In the genomic region with DNA sequence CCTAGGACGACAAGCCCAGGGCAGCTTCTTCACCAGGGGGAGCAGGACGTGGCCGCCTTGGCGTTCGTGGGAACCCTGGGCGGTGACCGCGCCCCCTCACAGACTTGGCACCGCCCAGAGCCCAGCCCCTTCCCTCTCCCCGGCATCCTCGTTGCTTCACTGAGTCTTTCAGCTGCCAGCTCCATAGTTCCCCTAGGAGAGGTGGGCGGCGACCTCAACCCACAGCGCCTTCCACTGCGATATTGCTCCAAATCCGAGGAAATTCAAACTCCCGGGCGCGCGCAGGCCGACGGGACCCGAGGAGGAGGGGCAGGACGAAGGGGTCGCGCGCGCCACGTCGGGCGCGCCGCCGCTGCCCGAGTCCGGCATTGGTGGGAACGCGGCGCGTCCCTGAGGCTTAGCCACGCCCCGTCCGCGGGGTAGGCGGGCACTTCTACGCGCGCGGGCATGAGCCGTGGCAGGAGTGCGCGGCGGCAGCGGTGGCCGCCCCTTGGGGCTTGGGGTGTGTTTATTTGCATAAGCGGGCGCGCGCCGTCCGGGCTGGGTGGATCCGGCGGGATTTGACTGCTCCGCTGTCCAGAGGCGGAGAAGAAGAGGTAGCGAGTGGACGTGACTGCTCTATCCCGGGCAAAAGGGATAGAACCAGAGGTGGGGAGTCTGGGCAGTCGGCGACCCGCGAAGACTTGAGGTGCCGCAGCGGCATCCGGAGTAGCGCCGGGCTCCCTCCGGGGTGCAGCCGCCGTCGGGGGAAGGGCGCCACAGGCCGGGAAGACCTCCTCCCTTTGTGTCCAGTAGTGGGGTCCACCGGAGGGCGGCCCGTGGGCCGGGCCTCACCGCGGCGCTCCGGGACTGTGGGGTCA, we compare ENCODE assay signal across 8 cellular contexts. TPM values are rescaled to one million over a fixed set of nuclear protein-coding genes. Genes with fewer than 3 reads are reported as not detected.
DNase-seq lines count a peak whose midpoint lies in the region; ATAC-seq and TF ChIP-seq lines count a peak whose summit lies in the region.

A gene with protein sequence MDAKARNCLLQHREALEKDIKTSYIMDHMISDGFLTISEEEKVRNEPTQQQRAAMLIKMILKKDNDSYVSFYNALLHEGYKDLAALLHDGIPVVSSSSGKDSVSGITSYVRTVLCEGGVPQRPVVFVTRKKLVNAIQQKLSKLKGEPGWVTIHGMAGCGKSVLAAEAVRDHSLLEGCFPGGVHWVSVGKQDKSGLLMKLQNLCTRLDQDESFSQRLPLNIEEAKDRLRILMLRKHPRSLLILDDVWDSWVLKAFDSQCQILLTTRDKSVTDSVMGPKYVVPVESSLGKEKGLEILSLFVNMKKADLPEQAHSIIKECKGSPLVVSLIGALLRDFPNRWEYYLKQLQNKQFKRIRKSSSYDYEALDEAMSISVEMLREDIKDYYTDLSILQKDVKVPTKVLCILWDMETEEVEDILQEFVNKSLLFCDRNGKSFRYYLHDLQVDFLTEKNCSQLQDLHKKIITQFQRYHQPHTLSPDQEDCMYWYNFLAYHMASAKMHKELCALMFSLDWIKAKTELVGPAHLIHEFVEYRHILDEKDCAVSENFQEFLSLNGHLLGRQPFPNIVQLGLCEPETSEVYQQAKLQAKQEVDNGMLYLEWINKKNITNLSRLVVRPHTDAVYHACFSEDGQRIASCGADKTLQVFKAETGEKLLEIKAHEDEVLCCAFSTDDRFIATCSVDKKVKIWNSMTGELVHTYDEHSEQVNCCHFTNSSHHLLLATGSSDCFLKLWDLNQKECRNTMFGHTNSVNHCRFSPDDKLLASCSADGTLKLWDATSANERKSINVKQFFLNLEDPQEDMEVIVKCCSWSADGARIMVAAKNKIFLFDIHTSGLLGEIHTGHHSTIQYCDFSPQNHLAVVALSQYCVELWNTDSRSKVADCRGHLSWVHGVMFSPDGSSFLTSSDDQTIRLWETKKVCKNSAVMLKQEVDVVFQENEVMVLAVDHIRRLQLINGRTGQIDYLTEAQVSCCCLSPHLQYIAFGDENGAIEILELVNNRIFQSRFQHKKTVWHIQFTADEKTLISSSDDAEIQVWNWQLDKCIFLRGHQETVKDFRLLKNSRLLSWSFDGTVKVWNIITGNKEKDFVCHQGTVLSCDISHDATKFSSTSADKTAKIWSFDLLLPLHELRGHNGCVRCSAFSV (N-terminal part only) (plus strand): TSS at position 579 of the 860 bp plus-strand sequence. CDS start 3,070 bp downstream, outside the sequence.
Gene IKBIP, minus strand, starts transcription at position 77 of the 860 bp plus-strand sequence. CDS start 87 bp downstream, outside the sequence.

- BruUV-seq in IMR-90 (replicated peaks; lab: Mats Ljungman, UMichigan) (no TSS peak), OCI-LY7 (replicated peaks; lab: Mats Ljungman, UMichigan) (no TSS peak)

- peak within 1 kb of the TSS; percentile 98 for H2AK9ac ChIP-seq in IMR-90 (replicated peaks; ENCODE audit: low read depth, low read length, poor library complexity)

- peak within 1 kb of the TSS; percentile 94 for H3K9ac ChIP-seq in IMR-90 (ENCODE audit: low read depth, low read length)

- no peak for TF ChIP-seq CTCF in IMR-90 (conservative IDR thresholded peaks at IDR 0.05; ENCODE audit: low read depth, low read length)
- TF ChIP-seq CTCF in OCI-LY7 (conservative IDR thresholded peaks at IDR 0.05; ENCODE audit: low read length): no peak

- peak within 1 kb of the TSS; percentile 94 for H3K56ac ChIP-seq in IMR-90 (ENCODE audit: extremely low read depth, insufficient read depth, low read length)

- H3K9me3 ChIP-seq in IMR-90 (ENCODE audit: control insufficient read depth, insufficient read depth, low read length) (no peaks in the 10 kb centered on the region), OCI-LY7 (ENCODE audit: low read length) (peaks cover 6% of the 10 kb centered on the region; the same call in 1 of the 2 replicates)

- no peaks in the 10 kb centered on the region; the same call in 1 of the 2 replicates for H3K4me1 ChIP-seq in IMR-90 (ENCODE audit: control insufficient read depth, insufficient read depth, low read length)
- peaks cover 31% of the 10 kb centered on the region for H3K4me1 ChIP-seq in OCI-LY7 (ENCODE audit: insufficient read depth, low read length, poor library complexity, severe bottlenecking)

- WGBS in IMR-90 (ENCODE audit: extremely low coverage in 2 of 2, insufficient read length in 1 of 2), 2 experiments: 1% methylated on average over 50 of the region's 91 CpGs; no CpG with 5 or more reads in 1 of the 2 experiments

- H4K20me1 ChIP-seq in IMR-90 (ENCODE audit: insufficient read depth, low read length) (0 out of 2 replicates have a peak, but pooled peaks cover 3% of the 10 kb centered on the region), OCI-LY7 (ENCODE audit: insufficient read depth, low read length) (peaks cover 10% of the 10 kb centered on the region; the same call in 1 of the 2 replicates)

- no peaks in the 10 kb centered on the region for H3K27me3 ChIP-seq in IMR-90 (ENCODE audit: control insufficient read depth, insufficient read depth, low read length)

- peak within 1 kb of the TSS; percentile 89 for H3K14ac ChIP-seq in IMR-90 (replicated peaks; ENCODE audit: low read depth, low read length)

- peak within 1 kb of the TSS; percentile 90 for H2BK120ac ChIP-seq in IMR-90 (ENCODE audit: low read depth, low read length)

- no peak for TF ChIP-seq RAD21 in IMR-90 (IDR thresholded peaks at IDR 0.05; ENCODE audit: low read length)

- peak within 1 kb of the TSS; percentile 85 for H3K23ac ChIP-seq in IMR-90 (ENCODE audit: low read depth, low read length)

- DNase-seq in DMS114 treated with DMSO at 0.1 percent for 48 hours (lab: John Stamatoyannopoulos, UW; ENCODE audit: unreplicated experiment) (peak; percentile 95), IMR-90 (peak; percentile 94), OCI-LY7 (ENCODE audit: low spot score) (peak; percentile 97), activated T-cell treated with anti-CD3 and anti-CD28 coated beads for 1 hour (ENCODE audit: low read depth) (peak; percentile 96), epidermal melanocyte (ENCODE audit: insufficient read length, low spot score) (peak; percentile 81), middle frontal gyrus (ENCODE audit: extremely low spot score, low spot score) (peak; percentile 96)
- peak; percentile 93 to 95 for DNase-seq in stimulated activated CD8-positive, alpha-beta memory T cell treated with anti-CD3 and anti-CD28 coated beads, Interleukin-2, amount 100 ng/mL, for 1 hour (ENCODE audit: low read depth in 2 of 2)

- H4K5ac ChIP-seq in IMR-90 (ENCODE audit: low read depth, low read length): peak within 1 kb of the TSS; percentile 54; the same call in 1 of the 2 replicates

- H3K18ac ChIP-seq in IMR-90 (ENCODE audit: low read depth, low read length): peak within 1 kb of the TSS; percentile 33

- peak within 1 kb of the TSS; percentile 92 for H4K91ac ChIP-seq in IMR-90 (ENCODE audit: insufficient read depth, low read depth, low read length)

- H3K4ac ChIP-seq in IMR-90 (ENCODE audit: low read depth, low read length): peak within 1 kb of the TSS; percentile 92

- H2BK15ac ChIP-seq in IMR-90 (ENCODE audit: low read depth, low read length): peak within 1 kb of the TSS; percentile 23; the same call in 2 of the 3 replicates

- peaks cover 0 to 8% of the 10 kb centered on the region in 2 experiments; a peak in 2 of 4 replicates for H3K79me1 ChIP-seq in IMR-90 (ENCODE audit: low read depth in 1 of 2, low read length in 2 of 2)

- H3K4me2 ChIP-seq in IMR-90 (ENCODE audit: low read depth, low read length) (peak within 1 kb of the TSS; percentile 88), OCI-LY7 (ENCODE audit: low read length) (peak within 1 kb of the TSS; percentile 82)

- peak; percentile 85 for ATAC-seq in GM21529 (IDR thresholded peaks at IDR 0.05; ENCODE audit: unreplicated experiment)
- ATAC-seq in IMR-90 (ENCODE audit: low read depth): peak; percentile 96

- intact Hi-C loops in IMR-90 (cut with micrococcal nuclease): loop anchor here (1.0 to 10.0 kb wide), 3 partner anchors 52 to 228 kb away; partner anchors contain the start of genes SLC25A3 and TMPO
- intact Hi-C loops in OCI-LY7 (cut with micrococcal nuclease; ENCODE audit: unreplicated experiment): loop anchor here (1.0 to 2.0 kb wide), 4 partner anchors 32 to 142 kb away; partner anchors contain the start of gene SLC25A3

- H4K8ac ChIP-seq in IMR-90 (ENCODE audit: low read depth in 2 of 2, low read length in 2 of 2): peak within 1 kb of the TSS; percentile 63 to 82

- H2BK5ac ChIP-seq in IMR-90 (ENCODE audit: low read depth, low read length, poor library complexity, severe bottlenecking): peak within 1 kb of the TSS; percentile 79

- H2AK5ac ChIP-seq in IMR-90 (ENCODE audit: low read depth, low read length): peak within 1 kb of the TSS; percentile 57

- no peaks in the 10 kb centered on the region for H3K9me2 ChIP-seq in OCI-LY7 (ENCODE audit: insufficient read depth, low read length)

- H3K36me3 ChIP-seq in IMR-90 (ENCODE audit: control insufficient read depth, insufficient read depth, low read length) (peaks cover 5% of the 10 kb centered on the region), OCI-LY7 (ENCODE audit: insufficient read depth, low read length) (peaks cover 45% of the 10 kb centered on the region)

- H2AFZ ChIP-seq in IMR-90 (replicated peaks; ENCODE audit: low read length, poor library complexity) (peak within 1 kb of the TSS; percentile 99), OCI-LY7 (ENCODE audit: low read length) (peak within 1 kb of the TSS; percentile 79)

- peak within 1 kb of the TSS; percentile 67 for H3K4me3 ChIP-seq in IMR-90 (ENCODE audit: insufficient read depth, low read depth, low read length)
- peak within 1 kb of the TSS; percentile 93 for H3K4me3 ChIP-seq in OCI-LY7 (ENCODE audit: low read depth, low read length, poor library complexity, severe bottlenecking)

- peak; percentile 86 for TF ChIP-seq POLR2A in IMR-90 (IDR thresholded peaks at IDR 0.05; ENCODE audit: low read depth, low read length)

- in situ Hi-C loops in IMR-90 (cut with MboI; ENCODE audit: low sequenced_read_pairs): no loop called here

- no peak within 1 kb of the TSS for H2BK20ac ChIP-seq in IMR-90 (ENCODE audit: low read depth, low read length)

- H3K9me1 ChIP-seq in IMR-90 (ENCODE audit: insufficient read depth, low read length): no peaks in the 10 kb centered on the region

- peak within 1 kb of the TSS; percentile 69 for H3K27ac ChIP-seq in IMR-90 (ENCODE audit: insufficient read depth, low read length)
- H3K27ac ChIP-seq in OCI-LY7 (ENCODE audit: low read depth, low read length, poor library complexity, severe bottlenecking): peak within 1 kb of the TSS; percentile 87

- CTCF ChIA-PET in IMR-90 (lab: Yijun Ruan, JAX): interaction anchor here (0.8 kb wide), 1 partner anchor 79 kb away, joined by 3 read pairs; no protein-coding TSS in a partner anchor
- CTCF ChIA-PET in OCI-LY7 (lab: Charles Lee; ENCODE audit: unreplicated experiment): no interaction called here

- dilution Hi-C loops in IMR-90 (cut with HindIII; ENCODE audit: low sequenced_read_pairs, unreplicated experiment): no loop called here

- peaks cover 72% of the 10 kb centered on the region for H3K79me2 ChIP-seq in OCI-LY7 (ENCODE audit: insufficient read depth, low read depth, low read length)

- POLR2A ChIA-PET in IMR-90 (lab: Charles Lee; ENCODE audit: unreplicated experiment): no interaction called here
- POLR2A ChIA-PET in OCI-LY7 (lab: Charles Lee): interaction anchor here (0.6 to 2.8 kb wide), 11 partner anchors 18 to 1105 kb away, joined by 3 to 10 read pairs (median 5); partner anchors contain the start of gene SLC25A3

RNA-seq across cellular contexts. Expression of the first gene that starts in this region (rescaled TPM):
- 32.8 and 42.2 TPM in 2 replicates for total RNA-seq in IMR-90 (2012; rRNA removed)
- 8.3 and 10.9 TPM in 2 replicates for polyA plus RNA-seq in IMR-90 (2012; rRNA removed)
- 3.7 and 4.3 TPM in 2 replicates for polyA plus RNA-seq in IMR-90 (2012; cell fraction: cytosol; rRNA removed)
- polyA plus RNA-seq in IMR-90 (2012; cell fraction: nucleus; rRNA removed; ENCODE audit: low replicate concordance): 7.7 and 14.3 TPM in 2 replicates
- total RNA-seq in OCI-LY7 (2014; rRNA removed; shearing (Covaris generic)): 14.7 and 16.0 TPM in 2 replicates
- total RNA-seq in OCI-LY7 (2022): 26.5 and 28.6 TPM in 2 replicates

RNA-seq across cellular contexts. Expression of gene IKBIP, which starts in this region (rescaled TPM):
- total RNA-seq in IMR-90 (2012; rRNA removed): 37.1 and 88.3 TPM in 2 replicates
- polyA plus RNA-seq in IMR-90 (2012; rRNA removed): 48.7 and 52.7 TPM in 2 replicates
- 16.6 and 18.3 TPM in 2 replicates for polyA plus RNA-seq in IMR-90 (2012; cell fraction: cytosol; rRNA removed)
- polyA plus RNA-seq in IMR-90 (2012; cell fraction: nucleus; rRNA removed; ENCODE audit: low replicate concordance): 4.6 and 10.0 TPM in 2 replicates
- total RNA-seq in OCI-LY7 (2014; rRNA removed; shearing (Covaris generic)): 18.3 and 25.1 TPM in 2 replicates
- total RNA-seq in OCI-LY7 (2022): 25.5 and 26.6 TPM in 2 replicates

Comparison
In these comparisons a context has a peak if more than half of its experiments do, and no peak if none do; other contexts are left out.
1. Peak in every context shown above with its lines: DNase-seq, ATAC-seq, H3K4me3 ChIP-seq and H3K27ac ChIP-seq.